ENCODE assay signal across 1 cellular context in genomic region chr14:67674139-67674479, GRCh38.
TF ChIP-seq lines count a peak whose summit lies in the region.

No MANE protein-coding gene starts in this region.

TF ChIP-seq in IMR-90, 13 proteins besides CTCF, POLR2A, EP300 and RAD21:
- TF ChIP-seq MXI1 (IDR thresholded peaks at IDR 0.05; ENCODE audit: borderline replicate concordance, low read depth, low read length) (peak; percentile 42; the same call in 1 of the 2 replicates), MAFK (IDR thresholded peaks at IDR 0.05; ENCODE audit: low read depth, low read length) (no peak)
TF ChIP-seq in IMR-90: peak in this region for 1.
